ENCODE assay signal across 16 cellular contexts in the genomic region with DNA sequence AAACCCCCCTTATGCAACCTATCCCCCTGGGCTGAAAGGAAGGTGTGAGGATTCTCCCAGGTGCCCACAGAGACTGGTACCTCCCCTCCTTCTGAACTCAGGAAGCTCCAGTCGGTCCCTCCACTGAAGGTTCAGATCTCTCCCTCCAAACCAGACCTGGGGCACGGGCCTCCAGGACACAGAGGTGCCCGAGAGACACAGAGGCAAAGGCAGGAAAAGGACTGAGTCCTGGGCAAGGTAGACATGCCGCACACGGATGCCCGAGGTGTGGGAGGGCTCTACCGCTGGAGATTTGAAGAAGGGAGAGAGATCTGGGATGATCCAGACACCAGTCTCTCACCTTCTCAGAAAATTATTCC. TPM values are rescaled to one million over a fixed set of nuclear protein-coding genes. Genes with fewer than 3 reads are reported as not detected.
DNase-seq lines count a peak whose midpoint lies in the region; ATAC-seq and TF ChIP-seq lines count a peak whose summit lies in the region.
"Had no signal": no experiment of that assay in that cellular context is flagged by ENCODE, and none has a peak within 500 bp of the region (broad histone marks: within the 10 kb centered on the region; RNA-seq: fewer than 3 reads in every experiment).

No MANE protein-coding gene starts in this region.

- CTCF ChIA-PET in Calu3 (lab: Charles Lee): interaction anchor here (1.2 kb wide), 1 partner anchor 46 kb away, joined by 3 read pairs; no protein-coding TSS in a partner anchor
- CTCF ChIA-PET in naive thymus-derived CD4-positive, alpha-beta T cell (lab: Charles Lee): no interaction called here

- peak overlapping the region; percentile 83 for H3K27ac ChIP-seq in RWPE2 (ENCODE audit: poor library complexity, severe bottlenecking)
- no peak overlapping the region for H3K27ac ChIP-seq in naive thymus-derived CD4-positive, alpha-beta T cell (ENCODE audit: low read depth, low read length)
- H3K27ac ChIP-seq: heart left ventricle had no signal

- H3K4me3 Mint-ChIP-seq in Calu3 (ENCODE audit: low read depth, unreplicated experiment): no peak overlapping the region
- no peak overlapping the region for H3K4me3 Mint-ChIP-seq in naive thymus-derived CD4-positive, alpha-beta T cell
- H3K4me3 Mint-ChIP-seq: activated CD4-positive, alpha-beta memory T cell treated with anti-CD3 and anti-CD28 coated beads for 36 hours; activated T-helper 1 cell treated with anti-CD3 and anti-CD28 coated beads, Interleukin-12 subunit alpha, Interleukin-12 subunit beta, Interleukin-2, Interleukin-4 antibody, amounts not matched to agents 30 ng/mL and 10 ng/mL and 1 ng/mL, durations not matched to agents 14 hours and 24 hours and 36 hours had no signal

- ATAC-seq in RWPE2 (ENCODE audit: low read depth) (peak; percentile 45), HG03460 (IDR thresholded peaks at IDR 0.05; ENCODE audit: unreplicated experiment) (no peak)
- no peak for ATAC-seq in naive thymus-derived CD4-positive, alpha-beta T cell

- no peaks in the 10 kb centered on the region for H3K9me3 ChIP-seq in RWPE2 (ENCODE audit: severe bottlenecking)
- H3K9me3 ChIP-seq in naive thymus-derived CD4-positive, alpha-beta T cell (ENCODE audit: control insufficient read depth in 2 of 3, low read length in 3 of 3): no peaks in the 10 kb centered on the region
- H3K9me3 ChIP-seq: heart left ventricle, MG63, stomach had no signal

- no peaks in the 10 kb centered on the region for H3K36me3 Mint-ChIP-seq in Calu3 (ENCODE audit: insufficient read depth, unreplicated experiment)
- no peaks in the 10 kb centered on the region for H3K36me3 Mint-ChIP-seq in naive thymus-derived CD4-positive, alpha-beta T cell
- H3K36me3 Mint-ChIP-seq: activated CD4-positive, alpha-beta memory T cell treated with anti-CD3 and anti-CD28 coated beads for 36 hours had no signal

- intact Hi-C loops in Calu3 (cut with micrococcal nuclease; ENCODE audit: unreplicated experiment): no loop called here
- intact Hi-C loops in naive thymus-derived CD4-positive, alpha-beta T cell (cut with micrococcal nuclease): no loop called here

- peaks cover 26% of the 10 kb centered on the region for H3K4me1 ChIP-seq in RWPE2 (ENCODE audit: insufficient read depth, poor library complexity, severe bottlenecking)
- peaks cover 12 to 29% of the 10 kb centered on the region in 2 donors for H3K4me1 ChIP-seq in naive thymus-derived CD4-positive, alpha-beta T cell (ENCODE audit: control insufficient read depth in 2 of 2, insufficient read depth in 2 of 2, low read length in 2 of 2)

- peaks cover 13% of the 10 kb centered on the region for H3K4me1 Mint-ChIP-seq in Calu3 (ENCODE audit: low read depth, unreplicated experiment)
- H3K4me1 Mint-ChIP-seq in naive thymus-derived CD4-positive, alpha-beta T cell: peaks cover 22 to 60% (median 37%) of the 10 kb centered on the region in 7 donors

- POLR2A ChIA-PET in naive thymus-derived CD4-positive, alpha-beta T cell (lab: Charles Lee): no interaction called here

- H3K36me3 ChIP-seq in RWPE2 (ENCODE audit: low read depth): no peaks in the 10 kb centered on the region
- H3K36me3 ChIP-seq in naive thymus-derived CD4-positive, alpha-beta T cell (ENCODE audit: control insufficient read depth in 2 of 3, insufficient read depth in 3 of 3, low read length in 3 of 3): no peaks in the 10 kb centered on the region
- H3K36me3 ChIP-seq: heart left ventricle, MG63, stomach had no signal

- H3K27ac Mint-ChIP-seq in Calu3 (ENCODE audit: unreplicated experiment): no peak overlapping the region
- H3K27ac Mint-ChIP-seq in naive thymus-derived CD4-positive, alpha-beta T cell: peak overlapping the region in 4 of 9 donors; percentile 20 to 94 (median 62)
- H3K27ac Mint-ChIP-seq: activated CD4-positive, alpha-beta memory T cell treated with anti-CD3 and anti-CD28 coated beads for 36 hours; activated T-helper 1 cell treated with anti-CD3 and anti-CD28 coated beads, Interleukin-12 subunit alpha, Interleukin-12 subunit beta, Interleukin-2, Interleukin-4 antibody, amounts not matched to agents 30 ng/mL and 10 ng/mL and 1 ng/mL, durations not matched to agents 14 hours and 24 hours and 36 hours; progenitor cell of endocrine pancreas had no signal

- H3K4me3 ChIP-seq in RWPE2 (ENCODE audit: severe bottlenecking): no peak overlapping the region
- no peak overlapping the region for H3K4me3 ChIP-seq in naive thymus-derived CD4-positive, alpha-beta T cell (ENCODE audit: low read length)
- H3K4me3 ChIP-seq: heart left ventricle, MG63, stomach had no signal

- H3K9me3 Mint-ChIP-seq in Calu3 (ENCODE audit: low read depth, unreplicated experiment): no peaks in the 10 kb centered on the region
- no peaks in the 10 kb centered on the region for H3K9me3 Mint-ChIP-seq in naive thymus-derived CD4-positive, alpha-beta T cell
- H3K9me3 Mint-ChIP-seq: activated CD4-positive, alpha-beta memory T cell treated with anti-CD3 and anti-CD28 coated beads for 36 hours; activated T-helper 1 cell treated with anti-CD3 and anti-CD28 coated beads, Interleukin-12 subunit alpha, Interleukin-12 subunit beta, Interleukin-2, Interleukin-4 antibody, amounts not matched to agents 30 ng/mL and 10 ng/mL and 1 ng/mL, durations not matched to agents 14 hours and 24 hours and 36 hours had no signal

- no peak for TF ChIP-seq CTCF in Calu3 (IDR thresholded peaks at IDR 0.05; ENCODE audit: unreplicated experiment)
- no peak for TF ChIP-seq CTCF in RWPE2 (IDR thresholded peaks at IDR 0.05; ENCODE audit: poor library complexity, severe bottlenecking)

- DNase-seq in Calu3 (no peak), RWPE2 (ENCODE audit: low spot score) (no peak), mesenteric fat pad (ENCODE audit: low spot score) (peak; percentile 62), HuH-7.5 (ENCODE audit: low spot score) (no peak)
- no peak for DNase-seq in naive thymus-derived CD4-positive, alpha-beta T cell
- DNase-seq: activated CD4-positive, alpha-beta memory T cell treated with anti-CD3 and anti-CD28 coated beads for 36 hours; AML-193; heart left ventricle; NCI-H524 treated with DMSO at 0.1 percent for 48 hours; stomach had no signal

- H3K27me3 ChIP-seq in RWPE2 (ENCODE audit: insufficient read depth, poor library complexity, severe bottlenecking): no peaks in the 10 kb centered on the region
- H3K27me3 ChIP-seq in naive thymus-derived CD4-positive, alpha-beta T cell (ENCODE audit: control insufficient read depth in 2 of 2, insufficient read depth in 2 of 2, low read length in 2 of 2): no peaks in the 10 kb centered on the region
- H3K27me3 ChIP-seq: MG63 had no signal

- BruUV-seq in Calu3 (replicated peaks; lab: Mats Ljungman, UMichigan): TSS peak; percentile 75

- peaks cover under 1% of the 10 kb centered on the region for H3K27me3 Mint-ChIP-seq in Calu3 (ENCODE audit: unreplicated experiment)
- H3K27me3 Mint-ChIP-seq in naive thymus-derived CD4-positive, alpha-beta T cell: peaks cover 0 to 7% (median 0%) of the 10 kb centered on the region in 5 donors

RNA-seq across cellular contexts. Expression of gene CEBPE, which starts 3.6 kb away (rescaled TPM):
- total RNA-seq in Calu3 (2022) (not detected in 2 replicates), mesenteric fat pad (not detected)
- 1 to 10 TPM in 3 of 5 experiments, under 1 TPM in 2; 0.19 to 1.7 (median 1.2) TPM for total RNA-seq in naive thymus-derived CD4-positive, alpha-beta T cell
- polyA plus RNA-seq in naive thymus-derived CD4-positive, alpha-beta T cell: under 1 TPM; 0.60 to 0.65 TPM
- total RNA-seq: activated T-helper 1 cell treated with anti-CD3 and anti-CD28 coated beads, Interleukin-12 subunit alpha, Interleukin-12 subunit beta, Interleukin-2, Interleukin-4 antibody, amounts not matched to agents 30 ng/mL and 10 ng/mL and 1 ng/mL, durations not matched to agents 14 hours and 24 hours and 36 hours; kidney epithelial cell; progenitor cell of endocrine pancreas; stomach; urinary bladder had no signal
- polyA plus RNA-seq: heart left ventricle had no signal

RNA-seq across cellular contexts. Expression of gene CIROP, which starts 10.7 kb away (rescaled TPM):
- total RNA-seq in Calu3 (2022) (not detected in 2 replicates), mesenteric fat pad (not detected)
- total RNA-seq in naive thymus-derived CD4-positive, alpha-beta T cell: not detected
- polyA plus RNA-seq in naive thymus-derived CD4-positive, alpha-beta T cell: not detected
- total RNA-seq: activated CD4-positive, alpha-beta memory T cell treated with anti-CD3 and anti-CD28 coated beads for 36 hours; activated T-helper 1 cell treated with anti-CD3 and anti-CD28 coated beads, Interleukin-12 subunit alpha, Interleukin-12 subunit beta, Interleukin-2, Interleukin-4 antibody, amounts not matched to agents 30 ng/mL and 10 ng/mL and 1 ng/mL, durations not matched to agents 14 hours and 24 hours and 36 hours; heart left ventricle; kidney epithelial cell; progenitor cell of endocrine pancreas; stomach; urinary bladder had no signal
- polyA plus RNA-seq: heart left ventricle, stomach, urinary bladder had no signal

RNA-seq across cellular contexts. Expression of gene C14orf119, which starts 20.2 kb away (rescaled TPM):
- 47.0 and 47.3 TPM in 2 replicates for total RNA-seq in Calu3 (2022)
- 50.5 TPM for total RNA-seq in mesenteric fat pad
- total RNA-seq in naive thymus-derived CD4-positive, alpha-beta T cell: 10 to 100 TPM in 4 of 5 experiments, 1 to 10 TPM in 1; 6.0 to 49.9 (median 43.4) TPM
- 100 to 1,000 TPM in 1 of 2 donors, 10 to 100 TPM in 1; 80.4 to 169 TPM for polyA plus RNA-seq in naive thymus-derived CD4-positive, alpha-beta T cell

RNA-seq across cellular contexts. Expression of gene ACIN1, which starts 20.5 kb away (rescaled TPM):
- total RNA-seq in Calu3 (2022): 181 and 191 TPM in 2 replicates
- 137 TPM for total RNA-seq in mesenteric fat pad
- 100 to 1,000 TPM; 222 to 360 (median 301) TPM for total RNA-seq in naive thymus-derived CD4-positive, alpha-beta T cell
- polyA plus RNA-seq in naive thymus-derived CD4-positive, alpha-beta T cell: 10 to 100 TPM in 1 of 2 donors, 1 to 10 TPM in 1; 8.7 to 18.6 TPM

RNA-seq across cellular contexts. Expression of gene CDH24, which starts 58.2 kb away (rescaled TPM):
- total RNA-seq in Calu3 (2022) (5.0 and 5.7 TPM in 2 replicates), mesenteric fat pad (2.4 TPM)
- 1 to 10 TPM; 1.5 to 3.7 (median 2.1) TPM for total RNA-seq in naive thymus-derived CD4-positive, alpha-beta T cell
- polyA plus RNA-seq in naive thymus-derived CD4-positive, alpha-beta T cell: under 1 TPM; 0.30 to 0.52 TPM
